8 cellular contexts compared by ENCODE assay signal in the genomic region with DNA sequence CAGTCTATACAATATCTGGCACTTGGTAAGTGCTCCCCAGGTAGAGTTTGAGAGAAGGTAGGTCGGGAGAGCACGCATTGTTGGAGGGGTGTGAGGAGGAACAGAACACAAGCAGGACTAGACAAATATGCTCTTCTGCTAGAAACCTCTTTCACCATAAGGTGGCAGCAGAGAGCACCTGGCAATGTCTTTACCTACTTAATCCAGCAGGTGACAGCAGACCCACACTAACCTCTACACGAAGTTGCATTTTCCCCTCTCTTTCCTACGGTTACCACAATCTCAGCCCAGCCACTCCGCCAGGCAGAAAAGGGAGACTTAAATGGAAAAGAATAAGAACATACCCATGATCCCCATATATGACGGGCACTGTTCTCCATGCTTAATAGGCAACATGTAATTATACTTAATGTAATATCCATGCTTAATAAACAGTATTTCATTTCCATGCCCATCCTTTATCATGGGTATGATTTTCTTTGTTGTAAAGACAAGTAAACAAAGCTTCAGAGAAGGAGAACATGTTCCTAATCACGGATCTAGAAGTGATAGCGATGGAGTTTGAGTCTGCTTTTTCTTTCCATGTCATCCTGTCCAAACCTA. TPM values are rescaled to one million over a fixed set of nuclear protein-coding genes. Genes with fewer than 3 reads are reported as not detected.
DNase-seq lines count a peak whose midpoint lies in the region; ATAC-seq, FAIRE-seq and TF ChIP-seq lines count a peak whose summit lies in the region.

No MANE protein-coding gene starts in this region.

- peak; percentile 77 for ATAC-seq in stimulated activated naive CD8-positive, alpha-beta T cell treated with anti-CD3 and anti-CD28 coated beads, Interleukin-15, amount 100 ng/mL, for 72 hours
- no peak for ATAC-seq in HG03460 (IDR thresholded peaks at IDR 0.05; ENCODE audit: unreplicated experiment)

- no peak overlapping the region for H3K4me2 ChIP-seq in neural cell (ENCODE audit: low read length)

- no peak overlapping the region for H3K9ac ChIP-seq in neural cell (ENCODE audit: low read length)

- peaks cover 0 to 9% of the 10 kb centered on the region in 2 donors for H3K9me3 Mint-ChIP-seq in stimulated activated naive CD8-positive, alpha-beta T cell treated with anti-CD3 and anti-CD28 coated beads, Interleukin-15, amount 100 ng/mL, for 72 hours

- peak; percentile 85 for DNase-seq in GM12865 (ENCODE audit: low read depth)
- DNase-seq in Kasumi-1 (lab: John Stamatoyannopoulos, UW): peak; percentile 80 to 87
- DNase-seq in RCC 7860 (ENCODE audit: low spot score): peak; percentile 73
- peak; percentile 76 to 78 for DNase-seq in activated T-cell treated with anti-CD3 and anti-CD28 coated beads, Interleukin-2, amount 50 U/mL, for 48 hours
- peak; percentile 87 for DNase-seq in fibroblast of mammary gland (ENCODE audit: low read depth)
- DNase-seq in stimulated activated naive CD8-positive, alpha-beta T cell treated with anti-CD3 and anti-CD28 coated beads, Interleukin-15, amount 100 ng/mL, for 72 hours: peak; percentile 66 to 71

- H3K27me3 Mint-ChIP-seq in stimulated activated naive CD8-positive, alpha-beta T cell treated with anti-CD3 and anti-CD28 coated beads, Interleukin-15, amount 100 ng/mL, for 72 hours: peaks cover 59% of the 10 kb centered on the region

- no peaks in the 10 kb centered on the region for H4K20me1 ChIP-seq in neural cell (ENCODE audit: insufficient read depth)

- no peak overlapping the region for H2AFZ ChIP-seq in neural cell (ENCODE audit: low read depth, low read length)

- no peak overlapping the region for H3K4me3 ChIP-seq in GM12865 (ENCODE audit: low read depth, low read length)
- no peak overlapping the region for H3K4me3 ChIP-seq in fibroblast of mammary gland (ENCODE audit: control insufficient read depth, low read depth, low read length)
- H3K4me3 ChIP-seq in neural cell (ENCODE audit: low read length): no peak overlapping the region

- H3K4me1 Mint-ChIP-seq in stimulated activated naive CD8-positive, alpha-beta T cell treated with anti-CD3 and anti-CD28 coated beads, Interleukin-15, amount 100 ng/mL, for 72 hours: peaks cover 26% of the 10 kb centered on the region

- TF ChIP-seq CTCF in GM12865 (IDR thresholded peaks at IDR 0.05; ENCODE audit: insufficient read depth, low read depth, low read length, missing control alignments) (peak; percentile 100), fibroblast of mammary gland (conservative IDR thresholded peaks at IDR 0.05; ENCODE audit: control insufficient read depth, insufficient read depth, low read depth, low read length) (peak; percentile 100), neural cell (IDR thresholded peaks at IDR 0.05; ENCODE audit: poor library complexity, severe bottlenecking) (peak; percentile 100)

- no peaks in the 10 kb centered on the region for H3F3A ChIP-seq in neural cell (ENCODE audit: insufficient read depth, low read length, poor library complexity, severe bottlenecking)

- H3K4me3 Mint-ChIP-seq in stimulated activated naive CD8-positive, alpha-beta T cell treated with anti-CD3 and anti-CD28 coated beads, Interleukin-15, amount 100 ng/mL, for 72 hours: no peak overlapping the region

- no peaks in the 10 kb centered on the region for H3K9me2 ChIP-seq in neural cell (ENCODE audit: insufficient read depth, low read length)

- no peaks in the 10 kb centered on the region for H3K79me2 ChIP-seq in neural cell (replicated peaks; ENCODE audit: insufficient read depth, low read length)

- TF ChIP-seq RAD21 in neural cell (conservative IDR thresholded peaks at IDR 0.05): peak; percentile 99

- no peak overlapping the region for H3K27ac ChIP-seq in neural cell (ENCODE audit: low read length)

- H3K27ac Mint-ChIP-seq in stimulated activated naive CD8-positive, alpha-beta T cell treated with anti-CD3 and anti-CD28 coated beads, Interleukin-15, amount 100 ng/mL, for 72 hours: no peak overlapping the region

- no peaks in the 10 kb centered on the region for H3K9me3 ChIP-seq in neural cell (ENCODE audit: low read length)

- FAIRE-seq in RCC 7860 (lab: Jason Lieb, UNC): peak; percentile 52

- H3K27me3 ChIP-seq in neural cell (ENCODE audit: insufficient read depth, low read depth, low read length): peaks cover 4% of the 10 kb centered on the region

- TF ChIP-seq EP300 in neural cell (conservative IDR thresholded peaks at IDR 0.05; ENCODE audit: poor library complexity, severe bottlenecking): no peak

- H3K36me3 ChIP-seq in neural cell (ENCODE audit: insufficient read depth, low read length): no peaks in the 10 kb centered on the region

TF ChIP-seq in neural cell, 6 proteins besides CTCF, POLR2A, EP300 and RAD21:
- peak; percentile 100 for TF ChIP-seq SMC3 (conservative IDR thresholded peaks at IDR 0.05; ENCODE audit: poor library complexity)
- TF ChIP-seq, protein P1, sequence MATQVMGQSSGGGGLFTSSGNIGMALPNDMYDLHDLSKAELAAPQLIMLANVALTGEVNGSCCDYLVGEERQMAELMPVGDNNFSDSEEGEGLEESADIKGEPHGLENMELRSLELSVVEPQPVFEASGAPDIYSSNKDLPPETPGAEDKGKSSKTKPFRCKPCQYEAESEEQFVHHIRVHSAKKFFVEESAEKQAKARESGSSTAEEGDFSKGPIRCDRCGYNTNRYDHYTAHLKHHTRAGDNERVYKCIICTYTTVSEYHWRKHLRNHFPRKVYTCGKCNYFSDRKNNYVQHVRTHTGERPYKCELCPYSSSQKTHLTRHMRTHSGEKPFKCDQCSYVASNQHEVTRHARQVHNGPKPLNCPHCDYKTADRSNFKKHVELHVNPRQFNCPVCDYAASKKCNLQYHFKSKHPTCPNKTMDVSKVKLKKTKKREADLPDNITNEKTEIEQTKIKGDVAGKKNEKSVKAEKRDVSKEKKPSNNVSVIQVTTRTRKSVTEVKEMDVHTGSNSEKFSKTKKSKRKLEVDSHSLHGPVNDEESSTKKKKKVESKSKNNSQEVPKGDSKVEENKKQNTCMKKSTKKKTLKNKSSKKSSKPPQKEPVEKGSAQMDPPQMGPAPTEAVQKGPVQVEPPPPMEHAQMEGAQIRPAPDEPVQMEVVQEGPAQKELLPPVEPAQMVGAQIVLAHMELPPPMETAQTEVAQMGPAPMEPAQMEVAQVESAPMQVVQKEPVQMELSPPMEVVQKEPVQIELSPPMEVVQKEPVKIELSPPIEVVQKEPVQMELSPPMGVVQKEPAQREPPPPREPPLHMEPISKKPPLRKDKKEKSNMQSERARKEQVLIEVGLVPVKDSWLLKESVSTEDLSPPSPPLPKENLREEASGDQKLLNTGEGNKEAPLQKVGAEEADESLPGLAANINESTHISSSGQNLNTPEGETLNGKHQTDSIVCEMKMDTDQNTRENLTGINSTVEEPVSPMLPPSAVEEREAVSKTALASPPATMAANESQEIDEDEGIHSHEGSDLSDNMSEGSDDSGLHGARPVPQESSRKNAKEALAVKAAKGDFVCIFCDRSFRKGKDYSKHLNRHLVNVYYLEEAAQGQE (IDR thresholded peaks at IDR 0.05; ENCODE audit: borderline replicate concordance): no peak

RNA-seq across cellular contexts. Expression of gene CCL2, which starts 55.1 kb away (rescaled TPM):
- 0.57 TPM in 1 of 2 replicates, not detected in the other for polyA plus RNA-seq in neural cell
- polyA minus RNA-seq in neural cell: not detected in 2 replicates
